8 cellular contexts compared by ENCODE assay signal in genomic region chr10:25226775-25227682, GRCh38.
DNase-seq lines count a peak whose midpoint lies in the region; ATAC-seq and TF ChIP-seq lines count a peak whose summit lies in the region.

No MANE protein-coding gene starts in this region.

- in situ Hi-C loops in brain microvascular endothelial cell (cut with HindIII; ENCODE audit: low pct_ligation_motif_present, low sequenced_read_pairs), result no loop called here

- H3K36me3 ChIP-seq in brain microvascular endothelial cell (replicated peaks), result no peaks in the 10 kb centered on the region

- H3K27ac ChIP-seq in brain microvascular endothelial cell, result no peak overlapping the region

- peak; percentile 55 for DNase-seq in D341Med (ENCODE audit: low spot score)
- DNase-seq in NCI-H446 treated with DMSO at 0.1 percent for 48 hours (lab: John Stamatoyannopoulos, UW), result peak; percentile 45
- DNase-seq in brain microvascular endothelial cell, result peak; percentile 6
- peak; percentile 53 for DNase-seq in kidney tubule cell (ENCODE audit: low spot score)
- DNase-seq in germinal center (ENCODE audit: low spot score), result no peak
- no peak for DNase-seq in activated effector memory CD4-positive, alpha-beta T cell treated with Interleukin-2 at 50 U/mL for 16 hours

- ATAC-seq in GM19351 (IDR thresholded peaks at IDR 0.05; ENCODE audit: unreplicated experiment) (peak; percentile 78), HG02571 (IDR thresholded peaks at IDR 0.05; ENCODE audit: unreplicated experiment) (no peak)

- no peak overlapping the region for H3K4me3 ChIP-seq in brain microvascular endothelial cell (ENCODE audit: low read depth, low read length)

- peak; percentile 75 for TF ChIP-seq CTCF in brain microvascular endothelial cell (IDR thresholded peaks at IDR 0.05; ENCODE audit: low read depth, low read length, missing control alignments)

- H3K27me3 ChIP-seq in brain microvascular endothelial cell (replicated peaks), result no peaks in the 10 kb centered on the region

Comparison
In these comparisons a context has a peak if more than half of its experiments do, and no peak if none do; other contexts are left out.
1. DNase-seq: peak in D341Med (single experiment), NCI-H446 treated with DMSO at 0.1 percent for 48 hours (single experiment), brain microvascular endothelial cell (single experiment) and kidney tubule cell (single experiment); none in germinal center (single experiment) and activated effector memory CD4-positive, alpha-beta T cell treated with Interleukin-2 at 50 U/mL for 16 hours (single experiment).